In genomic region chr2:230410861-230411464, GRCh38 we compare ENCODE assay signal across 8 cellular contexts. TPM values are rescaled to one million over a fixed set of nuclear protein-coding genes. Genes with fewer than 3 reads are reported as not detected.
A peak's percentile ranks its signal among the peaks of the same experiment; 100 is the strongest.
DNase-seq lines count a peak whose midpoint lies in the region; ATAC-seq, FAIRE-seq and TF ChIP-seq lines count a peak whose summit lies in the region.

No MANE protein-coding gene starts in this region.

- no peaks in the 10 kb centered on the region for H3K27me3 Mint-ChIP-seq in CD4-positive, alpha-beta memory T cell
- H3K27me3 Mint-ChIP-seq in osteocyte (ENCODE audit: unreplicated experiment): no peaks in the 10 kb centered on the region

- intact Hi-C loops in CD4-positive, alpha-beta memory T cell (cut with micrococcal nuclease): loop anchor here (2.0 to 10.0 kb wide), 4 partner anchors 84 to 344 kb away; partner anchors contain the start of genes CAB39, SLC16A14 and SP140L
- intact Hi-C loops in Panc1 (cut with micrococcal nuclease; ENCODE audit: unreplicated experiment): no loop called here

- no peaks in the 10 kb centered on the region for H3K27me3 ChIP-seq in CD4-positive, alpha-beta memory T cell (ENCODE audit: insufficient read depth, low read length)
- no peaks in the 10 kb centered on the region for H3K27me3 ChIP-seq in Panc1 (ENCODE audit: control insufficient read depth, insufficient read depth, low read length)

- ATAC-seq in Panc1: no peak

- no peaks in the 10 kb centered on the region for H3K36me3 ChIP-seq in CD4-positive, alpha-beta memory T cell (ENCODE audit: insufficient read depth, low read length)
- H3K36me3 ChIP-seq in Panc1 (ENCODE audit: control insufficient read depth, insufficient read depth, low read length): no peaks in the 10 kb centered on the region

- BruUV-seq in Panc1 (replicated peaks; lab: Mats Ljungman, UMichigan): no TSS peak

- POLR2A ChIA-PET in CD4-positive, alpha-beta memory T cell (lab: Charles Lee; ENCODE audit: partially characterized antibody): interaction anchor here (0.5 to 3.2 kb wide), 17 partner anchors 13 to 251 kb away, joined by 3 to 16 read pairs (median 4); partner anchors contain the start of genes SP110, SP140 and SP140L
- POLR2A ChIA-PET in Panc1 (lab: Charles Lee): no interaction called here

- H3K4me3 ChIP-seq in CD4-positive, alpha-beta memory T cell (ENCODE audit: low read length in 2 of 2): peak overlapping the region; percentile 83 to 89
- H3K4me3 ChIP-seq in Panc1 (ENCODE audit: low read depth in 2 of 2, low read length in 2 of 2) (peak overlapping the region; percentile 63 to 86), epithelial cell of esophagus (ENCODE audit: low read length) (peak overlapping the region; percentile 71)

- CTCF ChIA-PET in CD4-positive, alpha-beta memory T cell (lab: Charles Lee; ENCODE audit: partially characterized antibody): interaction anchor here (0.5 to 1.1 kb wide), 3 partner anchors 37 to 200 kb away, joined by 3 read pairs; no protein-coding TSS in a partner anchor
- CTCF ChIA-PET in Panc1 (lab: Charles Lee): no interaction called here

- in situ Hi-C loops in Panc1 (cut with HindIII; ENCODE audit: low pct_unique_long_range_greater_than_20kb, low sequenced_read_pairs): no loop called here

- peak overlapping the region; percentile 97 to 100 (median 100) for H3K4me3 Mint-ChIP-seq in CD4-positive, alpha-beta memory T cell
- H3K4me3 Mint-ChIP-seq in osteocyte (ENCODE audit: unreplicated experiment): peak overlapping the region; percentile 96

- H3K9me3 ChIP-seq in CD4-positive, alpha-beta memory T cell (ENCODE audit: control insufficient read depth in 1 of 2, low read length in 2 of 2): no peaks in the 10 kb centered on the region
- no peaks in the 10 kb centered on the region for H3K9me3 ChIP-seq in Panc1 (ENCODE audit: control insufficient read depth, insufficient read depth, low read depth, low read length)

- no peaks in the 10 kb centered on the region for H3K9me3 Mint-ChIP-seq in CD4-positive, alpha-beta memory T cell
- no peaks in the 10 kb centered on the region for H3K9me3 Mint-ChIP-seq in osteocyte (ENCODE audit: unreplicated experiment)

- peak overlapping the region; percentile 88 for H3K27ac ChIP-seq in CD4-positive, alpha-beta memory T cell (ENCODE audit: low read depth, low read length)
- H3K27ac ChIP-seq in Panc1 (ENCODE audit: low read length): peak overlapping the region; percentile 69

- no peak for FAIRE-seq in HTR-8/SVneo (lab: Jason Lieb, UNC)

- peaks cover 15 to 23% of the 10 kb centered on the region in 2 donors for H3K36me3 Mint-ChIP-seq in CD4-positive, alpha-beta memory T cell
- H3K36me3 Mint-ChIP-seq in osteocyte (ENCODE audit: unreplicated experiment): no peaks in the 10 kb centered on the region

- H3K4me1 Mint-ChIP-seq in CD4-positive, alpha-beta memory T cell: peaks cover 42 to 83% (median 63%) of the 10 kb centered on the region in 4 donors
- H3K4me1 Mint-ChIP-seq in osteocyte (ENCODE audit: unreplicated experiment): peaks cover 44% of the 10 kb centered on the region

- DNase-seq in CD4-positive, alpha-beta memory T cell: no peak
- no peak for DNase-seq in Panc1 (ENCODE audit: low read depth, low spot score)
- no peak for DNase-seq in epithelial cell of esophagus (ENCODE audit: low read depth)
- DNase-seq in osteocyte (ENCODE audit: extremely low spot score, unreplicated experiment): peak; percentile 49
- DNase-seq in AG20443 (ENCODE audit: low spot score): no peak
- DNase-seq in KG1 (lab: John Stamatoyannopoulos, UW): no peak
- DNase-seq in SIG-M5 treated with dmso at 0.1 percent for 504 hours (lab: John Stamatoyannopoulos, UW; ENCODE audit: unreplicated experiment): no peak
- DNase-seq in HTR-8/SVneo (ENCODE audit: insufficient read length, low spot score): no peak

- H3K4me1 ChIP-seq in CD4-positive, alpha-beta memory T cell (ENCODE audit: insufficient read depth, low read length): peaks cover 67% of the 10 kb centered on the region
- peaks cover 3% of the 10 kb centered on the region; the same call in 1 of the 2 replicates for H3K4me1 ChIP-seq in Panc1 (ENCODE audit: control insufficient read depth, insufficient read depth, low read length)

- peak overlapping the region; percentile 96 to 100 (median 99) for H3K27ac Mint-ChIP-seq in CD4-positive, alpha-beta memory T cell
- H3K27ac Mint-ChIP-seq in osteocyte (ENCODE audit: unreplicated experiment): peak overlapping the region; percentile 99

- no peak for TF ChIP-seq CTCF in Panc1 (IDR thresholded peaks at IDR 0.05)
- no peak for TF ChIP-seq CTCF in epithelial cell of esophagus (IDR thresholded peaks at IDR 0.05; ENCODE audit: insufficient read depth, low read depth, low read length, missing control alignments)
- no peak for TF ChIP-seq CTCF in osteocyte (IDR thresholded peaks at IDR 0.05)

RNA-seq across cellular contexts. Expression of gene SP100, which starts 5.0 kb away (rescaled TPM):
- total RNA-seq in CD4-positive, alpha-beta memory T cell: 100 to 1,000 TPM; 210 to 226 TPM
- 100 to 1,000 TPM; 101 to 222 TPM for polyA plus RNA-seq in CD4-positive, alpha-beta memory T cell
- 27.2 TPM for total RNA-seq in Panc1 (2021; ENCODE audit: unreplicated experiment)
- polyA plus RNA-seq in Panc1 (2012; ENCODE audit: insufficient read length): 18.1 TPM
- total RNA-seq in osteocyte: 120 and 122 TPM in 2 replicates
